Comparison of ENCODE assay signal across 8 cellular contexts in the genomic region with DNA sequence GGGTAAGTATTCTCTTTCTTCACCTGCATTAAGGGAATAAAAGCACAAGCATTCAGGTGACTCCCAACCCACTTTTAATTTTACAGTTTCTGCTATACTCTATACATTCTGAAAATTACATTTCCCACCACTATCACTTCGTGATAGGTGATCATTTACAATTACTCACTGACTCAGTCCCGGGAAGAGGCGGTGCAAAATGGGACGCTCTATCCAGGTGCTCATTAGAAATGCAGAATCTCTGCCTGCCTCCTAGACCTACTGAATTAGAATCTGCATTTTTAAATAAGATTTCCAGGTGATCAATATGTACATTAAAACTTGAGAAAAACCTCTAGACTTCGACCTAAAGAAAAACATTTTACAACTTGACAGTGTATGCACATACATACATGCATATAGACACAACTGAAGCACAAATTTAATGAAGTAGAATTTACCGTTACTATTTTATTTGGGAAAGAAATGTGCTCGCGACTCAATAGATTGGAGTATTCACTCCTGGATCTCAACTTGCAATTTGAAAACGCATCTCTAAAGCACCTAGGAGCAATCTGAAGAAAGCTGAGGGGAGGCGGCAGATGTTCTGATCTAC. TPM values are rescaled to one million over a fixed set of nuclear protein-coding genes. Genes with fewer than 3 reads are reported as not detected.
DNase-seq lines count a peak whose midpoint lies in the region; ATAC-seq and TF ChIP-seq lines count a peak whose summit lies in the region.

No MANE protein-coding gene starts in this region.

- H3K4me1 ChIP-seq in A673 (ENCODE audit: insufficient read depth, low read length, poor library complexity, severe bottlenecking) = peaks cover 26% of the 10 kb centered on the region
- peaks cover 16% of the 10 kb centered on the region for H3K4me1 ChIP-seq in KMS-11 (ENCODE audit: low read depth, poor library complexity, severe bottlenecking)
- H3K4me1 ChIP-seq in muscle layer of duodenum (ENCODE audit: control insufficient read depth in 1 of 2, insufficient read depth in 2 of 2, low read length in 2 of 2) = peaks cover 8 to 14% of the 10 kb centered on the region in 2 donors

- H3K4me3 Mint-ChIP-seq in dendritic cell treated with granulocyte-macrophage colony-stimulating factor and Interleukin-4, amounts not matched to agents 40 ng/mL and 50 ng/mL, for 4 days = peak overlapping the region; percentile 95

- no peak for ATAC-seq in GM21447 (IDR thresholded peaks at IDR 0.05; ENCODE audit: unreplicated experiment)

- no peak for DNase-seq in A673 (ENCODE audit: low spot score)
- no peak for DNase-seq in amniotic stem cell (lab: John Stamatoyannopoulos, UW)
- DNase-seq in DMS 273 (lab: John Stamatoyannopoulos, UW; ENCODE audit: unreplicated experiment) = no peak
- no peak for DNase-seq in NCI-H1105 (lab: John Stamatoyannopoulos, UW)

- H3K27me3 ChIP-seq in A673 (replicated peaks; ENCODE audit: insufficient read depth, low read depth, low read length, poor library complexity) (no peaks in the 10 kb centered on the region), KMS-11 (ENCODE audit: insufficient read depth, low read depth) (no peaks in the 10 kb centered on the region), muscle layer of duodenum (ENCODE audit: low read depth, low read length) (no peaks in the 10 kb centered on the region)

- H3K9me3 ChIP-seq in A673 (ENCODE audit: low read depth, low read length, poor library complexity, severe bottlenecking) (no peaks in the 10 kb centered on the region), muscle layer of duodenum (ENCODE audit: control insufficient read depth in 1 of 2, low read length in 2 of 2) (no peaks in the 10 kb centered on the region)

- peak overlapping the region; percentile 73; the same call in 1 of the 2 replicates for H2AFZ ChIP-seq in KMS-11 (ENCODE audit: low read depth)

- POLR2A ChIA-PET in A673 (lab: Charles Lee; ENCODE audit: low non-redundant PET) = no interaction called here

- peaks cover 21% of the 10 kb centered on the region for H3K36me3 Mint-ChIP-seq in dendritic cell treated with granulocyte-macrophage colony-stimulating factor and Interleukin-4, amounts not matched to agents 40 ng/mL and 50 ng/mL, for 4 days (ENCODE audit: low read depth)

- peaks cover 58% of the 10 kb centered on the region for H3K4me1 Mint-ChIP-seq in dendritic cell treated with granulocyte-macrophage colony-stimulating factor and Interleukin-4, amounts not matched to agents 40 ng/mL and 50 ng/mL, for 4 days (ENCODE audit: low read depth)

- TF ChIP-seq CTCF in A673 (conservative IDR thresholded peaks at IDR 0.05; ENCODE audit: low read depth, low read length) (no peak), KMS-11 (conservative IDR thresholded peaks at IDR 0.05; ENCODE audit: low read depth, low read length) (no peak)

- H3K79me2 ChIP-seq in KMS-11 (ENCODE audit: insufficient read depth, low read depth) = no peaks in the 10 kb centered on the region

- H4K20me1 ChIP-seq in KMS-11 (ENCODE audit: insufficient read depth) = no peaks in the 10 kb centered on the region

- intact Hi-C loops in A673 (cut with micrococcal nuclease; ENCODE audit: unreplicated experiment) = loop anchor here (2.0 kb wide), 2 partner anchors 49 to 87 kb away; no protein-coding TSS in a partner anchor
- intact Hi-C loops in dendritic cell treated with granulocyte-macrophage colony-stimulating factor and Interleukin-4, amounts not matched to agents 40 ng/mL and 50 ng/mL, for 4 days (cut with micrococcal nuclease) = loop anchor here (2.0 to 10.0 kb wide), 3 partner anchors 53 to 381 kb away; no protein-coding TSS in a partner anchor

- peak overlapping the region; percentile 89 for H3K4me3 ChIP-seq in A673 (ENCODE audit: low read depth, low read length, poor library complexity, severe bottlenecking)
- H3K4me3 ChIP-seq in KMS-11 (IDR thresholded peaks at IDR 0.05; ENCODE audit: insufficient read depth, low read depth, low read length) = no peak overlapping the region
- H3K4me3 ChIP-seq in muscle layer of duodenum (ENCODE audit: low read depth in 1 of 2, low read length in 2 of 2) = peak overlapping the region; percentile 72 to 87

- no peaks in the 10 kb centered on the region for H3K27me3 Mint-ChIP-seq in dendritic cell treated with granulocyte-macrophage colony-stimulating factor and Interleukin-4, amounts not matched to agents 40 ng/mL and 50 ng/mL, for 4 days

- H3K27ac ChIP-seq in A673 (ENCODE audit: low read depth, low read length, poor library complexity, severe bottlenecking) = peak overlapping the region; percentile 91
- no peak overlapping the region for H3K27ac ChIP-seq in KMS-11
- peak overlapping the region; percentile 47 for H3K27ac ChIP-seq in muscle layer of duodenum (ENCODE audit: low read length)

- H3K9ac ChIP-seq in KMS-11 = peak overlapping the region; percentile 72; the same call in 1 of the 2 replicates

- H3K4me2 ChIP-seq in KMS-11 = peak overlapping the region; percentile 18; the same call in 1 of the 2 replicates

- CTCF ChIA-PET in A673 (lab: Charles Lee) = interaction anchor here (0.7 kb wide), 1 partner anchor 87 kb away, joined by 3 read pairs; no protein-coding TSS in a partner anchor

- BruUV-seq in A673 (replicated peaks; lab: Mats Ljungman, UMichigan) = no TSS peak

- H3K9me3 Mint-ChIP-seq in dendritic cell treated with granulocyte-macrophage colony-stimulating factor and Interleukin-4, amounts not matched to agents 40 ng/mL and 50 ng/mL, for 4 days = no peaks in the 10 kb centered on the region

- H3K27ac Mint-ChIP-seq in dendritic cell treated with granulocyte-macrophage colony-stimulating factor and Interleukin-4, amounts not matched to agents 40 ng/mL and 50 ng/mL, for 4 days = peak overlapping the region; percentile 92

- no peaks in the 10 kb centered on the region for H3K36me3 ChIP-seq in A673 (ENCODE audit: insufficient read depth, low read length, poor library complexity, severe bottlenecking)
- H3K36me3 ChIP-seq in KMS-11 (ENCODE audit: insufficient read depth) = no peaks in the 10 kb centered on the region
- no peaks in the 10 kb centered on the region for H3K36me3 ChIP-seq in muscle layer of duodenum (ENCODE audit: control insufficient read depth in 1 of 2, insufficient read depth in 2 of 2, low read length in 2 of 2)

RNA-seq across cellular contexts. Expression of gene TGFBR2, which starts 0.6 kb away (rescaled TPM):
- total RNA-seq in A673 (2021) = 16.1 TPM in 2 replicates
